23 cellular contexts compared by ENCODE assay signal in genomic region chr11:47591764-47592163, GRCh38. TPM values are rescaled to one million over a fixed set of nuclear protein-coding genes. Genes with fewer than 3 reads are reported as not detected.
A peak's percentile ranks its signal among the peaks of the same experiment; 100 is the strongest.
DNase-seq lines count a peak whose midpoint lies in the region; ATAC-seq and TF ChIP-seq lines count a peak whose summit lies in the region.
"Had no signal": no experiment of that assay in that cellular context is flagged by ENCODE, and none has a peak within 500 bp of the region (broad histone marks: within the 10 kb centered on the region; RNA-seq: fewer than 3 reads in every experiment).

No MANE protein-coding gene starts in this region.

- WGBS in heart right ventricle, 2 donors = 51 to 57% methylated on average over 7 of the region's 7 CpGs

- H3K27ac Mint-ChIP-seq in endothelial cell (ENCODE audit: unreplicated experiment) = peak overlapping the region; percentile 95
- H3K27ac Mint-ChIP-seq: activated CD4-positive, alpha-beta memory T cell treated with anti-CD3 and anti-CD28 coated beads, Interleukin-2, amount 10 ng/mL, durations not matched to agents 7 days and 5 days; mesothelial cell of epicardium had no signal

- no peak overlapping the region for H3K4me3 ChIP-seq in cardiac muscle cell
- H3K4me3 ChIP-seq in heart right ventricle = no peak overlapping the region
- H3K4me3 ChIP-seq: esophagus squamous epithelium, heart left ventricle, sigmoid colon, transverse colon had no signal

- H3K27me3 ChIP-seq in cardiac muscle cell = no peaks in the 10 kb centered on the region
- peaks cover 0 to 62% (median 50%) of the 10 kb centered on the region in 7 donors for H3K27me3 ChIP-seq in heart right ventricle

- ATAC-seq in heart right ventricle = no peak
- ATAC-seq: heart left ventricle, Panc1 had no signal

- H3K36me3 Mint-ChIP-seq in endothelial cell (ENCODE audit: low read depth, unreplicated experiment) = peaks cover 13% of the 10 kb centered on the region
- H3K36me3 Mint-ChIP-seq: mesothelial cell of epicardium had no signal

- H3K4me1 Mint-ChIP-seq in endothelial cell (ENCODE audit: unreplicated experiment) = peaks cover 35% of the 10 kb centered on the region

- TF ChIP-seq CTCF in cardiac muscle cell (IDR thresholded peaks at IDR 0.05; ENCODE audit: low read depth, low read length) = no peak
- TF ChIP-seq CTCF in heart right ventricle (IDR thresholded peaks at IDR 0.05) = no peak
- TF ChIP-seq CTCF in endothelial cell (IDR thresholded peaks at IDR 0.05; ENCODE audit: unreplicated experiment) = no peak

- no peaks in the 10 kb centered on the region for H3K36me3 ChIP-seq in cardiac muscle cell
- no peaks in the 10 kb centered on the region for H3K36me3 ChIP-seq in heart right ventricle
- H3K36me3 ChIP-seq: esophagus squamous epithelium, heart left ventricle, sigmoid colon, transverse colon had no signal

- intact Hi-C loops in heart right ventricle (cut with DNase I) = no loop called here

- no peaks in the 10 kb centered on the region for H3K9me3 ChIP-seq in cardiac muscle cell (ENCODE audit: low read depth)
- H3K9me3 ChIP-seq in heart right ventricle = no peaks in the 10 kb centered on the region
- H3K9me3 ChIP-seq: heart left ventricle, sigmoid colon, SK-N-SH, transverse colon had no signal

- H3K4me1 ChIP-seq in cardiac muscle cell (ENCODE audit: low read depth) (peaks cover 15% of the 10 kb centered on the region), heart right ventricle (peaks cover 2 to 31% (median 18%) of the 10 kb centered on the region in 9 donors)

- DNase-seq in cardiac muscle cell (ENCODE audit: low read depth in 1 of 2, low spot score in 1 of 2) (no peak), heart right ventricle (no peak), NOMO-1 treated with DMSO at 0.1 percent for 48 hours (lab: John Stamatoyannopoulos, UW; ENCODE audit: unreplicated experiment) (peak; percentile 80), endothelial cell (ENCODE audit: low spot score) (peak; percentile 62), NCI-H526 (lab: John Stamatoyannopoulos, UW) (no peak), anterior cingulate cortex (lab: John Stamatoyannopoulos, UW) (no peak), globus pallidus (ENCODE audit: low spot score) (no peak)
- no peak for DNase-seq in activated effector memory CD4-positive, alpha-beta T cell treated with anti-CD3 and anti-CD28 coated beads, Interleukin-2, amount 50 U/mL, for 16 hours
- DNase-seq: ACHN; activated CD4-positive, alpha-beta memory T cell treated with anti-CD3 and anti-CD28 coated beads, Interleukin-2, amount 10 ng/mL, durations not matched to agents 7 days and 5 days; esophagus squamous epithelium; heart left ventricle; islet precursor cell; Karpas-422; NCI-H187; NCI-H526 treated with DMSO at 0.1 percent for 48 hours; nucleus accumbens; sigmoid colon; SK-N-SH; stimulated activated CD4-positive, alpha-beta T cell treated with anti-CD3 and anti-CD28 coated beads, Interleukin-4, amount 100 ng/mL, for 4 hours; transverse colon had no signal

- no peaks in the 10 kb centered on the region for H3K9me3 Mint-ChIP-seq in endothelial cell (ENCODE audit: unreplicated experiment)
- H3K9me3 Mint-ChIP-seq: activated CD4-positive, alpha-beta memory T cell treated with anti-CD3 and anti-CD28 coated beads, Interleukin-2, amount 10 ng/mL, durations not matched to agents 7 days and 5 days; mesothelial cell of epicardium had no signal

- H3K27ac ChIP-seq in cardiac muscle cell (peak overlapping the region; percentile 34), heart right ventricle (no peak overlapping the region)
- H3K27ac ChIP-seq: esophagus squamous epithelium, heart left ventricle, sigmoid colon, transverse colon had no signal

- peaks cover 20% of the 10 kb centered on the region for H3K27me3 Mint-ChIP-seq in endothelial cell (ENCODE audit: unreplicated experiment)

- H3K4me3 Mint-ChIP-seq in endothelial cell (ENCODE audit: unreplicated experiment) = no peak overlapping the region
- H3K4me3 Mint-ChIP-seq: activated CD4-positive, alpha-beta memory T cell treated with anti-CD3 and anti-CD28 coated beads, Interleukin-2, amount 10 ng/mL, durations not matched to agents 7 days and 5 days had no signal

RNA-seq across cellular contexts. Expression of gene C1QTNF4, which starts 2.4 kb away (rescaled TPM):
- total RNA-seq in cardiac muscle cell = 72.9 and 80.9 TPM in 2 replicates
- polyA plus RNA-seq in cardiac muscle cell = 50.8 and 53.6 TPM in 2 replicates
- total RNA-seq in heart right ventricle = under 1 TPM in 9 of 10 donors, not detected in 1; 0.15 to 0.85 (median 0.37) TPM
- polyA plus RNA-seq in heart right ventricle = 1 to 10 TPM; 1.2 to 1.4 TPM
- 50.4 TPM for total RNA-seq in endothelial cell (ENCODE audit: unreplicated experiment)

RNA-seq across cellular contexts. Expression of gene FAM180B, which starts 5.3 kb away (rescaled TPM):
- not detected in 2 replicates for total RNA-seq in cardiac muscle cell
- polyA plus RNA-seq in cardiac muscle cell = 0.12 TPM in 1 of 2 replicates, not detected in the other
- 1 to 10 TPM in 1 of 10 donors, under 1 TPM in 4, not detected in 5; 0.19 to 1.0 (median 0.24) TPM for total RNA-seq in heart right ventricle
- polyA plus RNA-seq in heart right ventricle = under 1 TPM in 1 of 2 donors, not detected in 1; 0.07 TPM
- total RNA-seq in endothelial cell (ENCODE audit: unreplicated experiment) = 0.31 TPM
- total RNA-seq: esophagus squamous epithelium had no signal
- polyA plus RNA-seq: SK-N-SH had no signal

RNA-seq across cellular contexts. Expression of gene NDUFS3, which starts 12.9 kb away (rescaled TPM):
- total RNA-seq in cardiac muscle cell (79.1 and 128 TPM in 2 replicates), heart right ventricle (100 to 1,000 TPM; 171 to 359 (median 287) TPM), endothelial cell (ENCODE audit: unreplicated experiment) (199 TPM)
- polyA plus RNA-seq in cardiac muscle cell (210 and 232 TPM in 2 replicates), heart right ventricle (100 to 1,000 TPM; 291 to 570 TPM)

RNA-seq across cellular contexts. Expression of gene KBTBD4, which starts 13.0 kb away (rescaled TPM):
- 16.9 and 22.5 TPM in 2 replicates for total RNA-seq in cardiac muscle cell
- 18.6 and 23.9 TPM in 2 replicates for polyA plus RNA-seq in cardiac muscle cell
- total RNA-seq in heart right ventricle = 10 to 100 TPM; 13.6 to 21.0 (median 16.2) TPM
- 1 to 10 TPM; 3.1 to 9.2 TPM for polyA plus RNA-seq in heart right ventricle
- 12.1 TPM for total RNA-seq in endothelial cell (ENCODE audit: unreplicated experiment)

RNA-seq across cellular contexts. Expression of gene PTPMT1, which starts 26.4 kb away (rescaled TPM):
- total RNA-seq in cardiac muscle cell (212 and 246 TPM in 2 replicates), heart right ventricle (10 to 100 TPM; 16.9 to 24.6 (median 21.3) TPM), endothelial cell (ENCODE audit: unreplicated experiment) (34.9 TPM)
- polyA plus RNA-seq in cardiac muscle cell (123 and 143 TPM in 2 replicates), heart right ventricle (10 to 100 TPM; 36.4 to 66.9 TPM)

Comparison
In these comparisons a context has a peak if more than half of its experiments do, and no peak if none do; other contexts are left out.
1. RNA of gene C1QTNF4, which starts 2.4 kb away (total RNA-seq): 72.9 to 80.9 TPM in cardiac muscle cell and 50.4 TPM in endothelial cell (single experiment); 0.15 to 0.85 TPM in heart right ventricle; every median in the first group is over 10 times any median in the second.
2. DNase-seq: peak in NOMO-1 treated with DMSO at 0.1 percent for 48 hours (single experiment) and endothelial cell (single experiment); none in cardiac muscle cell (0 of 2), heart right ventricle (0 of 2), NCI-H526 (0 of 2), anterior cingulate cortex (0 of 58), activated effector memory CD4-positive, alpha-beta T cell treated with anti-CD3 and anti-CD28 coated beads, Interleukin-2, amount 50 U/mL, for 16 hours (single experiment) and globus pallidus (single experiment).